In genomic region chr2:32946314-32947075, GRCh38 we compare ENCODE assay signal across 8 cellular contexts. TPM values are rescaled to one million over a fixed set of nuclear protein-coding genes. Genes with fewer than 3 reads are reported as not detected.
DNase-seq lines count a peak whose midpoint lies in the region; ATAC-seq lines count a peak whose summit lies in the region.

A gene with protein sequence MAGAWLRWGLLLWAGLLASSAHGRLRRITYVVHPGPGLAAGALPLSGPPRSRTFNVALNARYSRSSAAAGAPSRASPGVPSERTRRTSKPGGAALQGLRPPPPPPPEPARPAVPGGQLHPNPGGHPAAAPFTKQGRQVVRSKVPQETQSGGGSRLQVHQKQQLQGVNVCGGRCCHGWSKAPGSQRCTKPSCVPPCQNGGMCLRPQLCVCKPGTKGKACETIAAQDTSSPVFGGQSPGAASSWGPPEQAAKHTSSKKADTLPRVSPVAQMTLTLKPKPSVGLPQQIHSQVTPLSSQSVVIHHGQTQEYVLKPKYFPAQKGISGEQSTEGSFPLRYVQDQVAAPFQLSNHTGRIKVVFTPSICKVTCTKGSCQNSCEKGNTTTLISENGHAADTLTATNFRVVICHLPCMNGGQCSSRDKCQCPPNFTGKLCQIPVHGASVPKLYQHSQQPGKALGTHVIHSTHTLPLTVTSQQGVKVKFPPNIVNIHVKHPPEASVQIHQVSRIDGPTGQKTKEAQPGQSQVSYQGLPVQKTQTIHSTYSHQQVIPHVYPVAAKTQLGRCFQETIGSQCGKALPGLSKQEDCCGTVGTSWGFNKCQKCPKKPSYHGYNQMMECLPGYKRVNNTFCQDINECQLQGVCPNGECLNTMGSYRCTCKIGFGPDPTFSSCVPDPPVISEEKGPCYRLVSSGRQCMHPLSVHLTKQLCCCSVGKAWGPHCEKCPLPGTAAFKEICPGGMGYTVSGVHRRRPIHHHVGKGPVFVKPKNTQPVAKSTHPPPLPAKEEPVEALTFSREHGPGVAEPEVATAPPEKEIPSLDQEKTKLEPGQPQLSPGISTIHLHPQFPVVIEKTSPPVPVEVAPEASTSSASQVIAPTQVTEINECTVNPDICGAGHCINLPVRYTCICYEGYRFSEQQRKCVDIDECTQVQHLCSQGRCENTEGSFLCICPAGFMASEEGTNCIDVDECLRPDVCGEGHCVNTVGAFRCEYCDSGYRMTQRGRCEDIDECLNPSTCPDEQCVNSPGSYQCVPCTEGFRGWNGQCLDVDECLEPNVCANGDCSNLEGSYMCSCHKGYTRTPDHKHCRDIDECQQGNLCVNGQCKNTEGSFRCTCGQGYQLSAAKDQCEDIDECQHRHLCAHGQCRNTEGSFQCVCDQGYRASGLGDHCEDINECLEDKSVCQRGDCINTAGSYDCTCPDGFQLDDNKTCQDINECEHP (N-terminal part only) (plus strand): TSS chr2:32946953. CDS start chr2:32947325, 372 bp downstream.

- DNase-seq in NCI-H2196 (lab: John Stamatoyannopoulos, UW; ENCODE audit: unreplicated experiment) (peak; percentile 11), NCI-H2196 treated with DMSO at 0.1 percent for 48 hours (lab: John Stamatoyannopoulos, UW; ENCODE audit: unreplicated experiment) (no peak), NCI-H1105 treated with DMSO at 0.1 percent for 48 hours (lab: John Stamatoyannopoulos, UW) (peak; percentile 28), dedifferentiated amniotic fluid mesenchymal stem cell (ENCODE audit: extremely low spot score) (peak; percentile 72), left lobe of liver (ENCODE audit: low spot score) (peak; percentile 73)
- peak; percentile 22 for DNase-seq in activated CD4-positive, alpha-beta T cell treated with anti-CD3 and anti-CD28 coated beads for 1 hour
- peak; percentile 59 for DNase-seq in stimulated activated CD4-positive, alpha-beta T cell treated with anti-CD3 and anti-CD28 coated beads, Interleukin-1b, Interleukin-23, amount 100 ng/mL, for 48 hours

- ATAC-seq in HG02642 (IDR thresholded peaks at IDR 0.05; ENCODE audit: poor library complexity, unreplicated experiment) (peak; percentile 74), left lobe of liver (peak; percentile 94)

RNA-seq across cellular contexts. Expression of the gene that starts here (rescaled TPM):
- 5.8 TPM for total RNA-seq in left lobe of liver
